13 cellular contexts compared by ENCODE assay signal in genomic region chr2:99487906-99488305, GRCh38. TPM values are rescaled to one million over a fixed set of nuclear protein-coding genes. Genes with fewer than 3 reads are reported as not detected.
DNase-seq lines count a peak whose midpoint lies in the region; ATAC-seq, FAIRE-seq and TF ChIP-seq lines count a peak whose summit lies in the region.
"Had no signal": no experiment of that assay in that cellular context is flagged by ENCODE, and none has a peak within 500 bp of the region (broad histone marks: within the 10 kb centered on the region; RNA-seq: fewer than 3 reads in every experiment).

No MANE protein-coding gene starts in this region.

- no peaks in the 10 kb centered on the region for H3K27me3 ChIP-seq in HUES6 (ENCODE audit: control insufficient read depth, insufficient read depth, low read length)
- H3K27me3 ChIP-seq in esophagus squamous epithelium = no peaks in the 10 kb centered on the region
- H3K27me3 ChIP-seq: transverse colon had no signal

- H3K36me3 ChIP-seq in HUES6 (ENCODE audit: control insufficient read depth, insufficient read depth, low read length) (no peaks in the 10 kb centered on the region), mesodermal cell (ENCODE audit: control insufficient read depth, insufficient read depth, low read length) (no peaks in the 10 kb centered on the region), esophagus squamous epithelium (no peaks in the 10 kb centered on the region)
- H3K36me3 ChIP-seq: transverse colon had no signal

- 70 to 71% methylated on average over 1 to 2 of the region's 4 CpGs for WGBS in mesodermal cell (ENCODE audit: insufficient coverage in 2 of 2), 2 experiments
- 36% methylated on average over 4 of the region's 4 CpGs; no CpG with 5 or more reads in 1 of the 2 donors for WGBS in esophagus squamous epithelium, 2 donors

- intact Hi-C loops in esophagus squamous epithelium (cut with DNase I) = loop anchor here (10.0 kb wide), 1 partner anchor 153 kb away; the partner anchor contains the start of genes EIF5B and TXNDC9

- FAIRE-seq in GM19239 (lab: Jason Lieb, UNC) = no peak
- FAIRE-seq: A204.1 had no signal

- no peaks in the 10 kb centered on the region for H3K27me3 Mint-ChIP-seq in T-helper 2 cell treated with Interferon-gamma antibody and Interleukin-4, amounts not matched to agents 5 μg/mL and 100 μg/mL, for 36 hours (ENCODE audit: low read depth)
- H3K27me3 Mint-ChIP-seq in activated naive CD8-positive, alpha-beta T cell treated with anti-CD3 and anti-CD28 coated beads, Interleukin-2, amount 50 U/mL, for 24 hours = no peaks in the 10 kb centered on the region

- peak overlapping the region; percentile 83; the same call in 1 of the 2 replicates for H3K4me3 ChIP-seq in HUES6 (ENCODE audit: low read depth, low read length)
- H3K4me3 ChIP-seq in mesodermal cell (ENCODE audit: extremely low read depth, insufficient read depth, low read length, poor library complexity, severe bottlenecking) = peak overlapping the region; percentile 65
- peak overlapping the region in 2 of 4 donors; percentile 78 to 89 for H3K4me3 ChIP-seq in esophagus squamous epithelium

- peak overlapping the region; percentile 93 for H3K4me3 Mint-ChIP-seq in T-helper 2 cell treated with Interferon-gamma antibody and Interleukin-4, amounts not matched to agents 5 μg/mL and 100 μg/mL, for 36 hours
- H3K4me3 Mint-ChIP-seq in activated naive CD8-positive, alpha-beta T cell treated with anti-CD3 and anti-CD28 coated beads, Interleukin-2, amount 50 U/mL, for 24 hours = peak overlapping the region; percentile 96

- H3K9me3 ChIP-seq in HUES6 (ENCODE audit: control insufficient read depth, insufficient read depth, low read depth, low read length) (no peaks in the 10 kb centered on the region), mesodermal cell (ENCODE audit: control insufficient read depth, low read length) (no peaks in the 10 kb centered on the region), esophagus squamous epithelium (no peaks in the 10 kb centered on the region)
- H3K9me3 ChIP-seq: transverse colon had no signal

- no peak overlapping the region for H3K27ac ChIP-seq in HUES6 (ENCODE audit: low read depth, low read length)
- H3K27ac ChIP-seq in mesodermal cell (ENCODE audit: low read depth, low read length, severe bottlenecking) = no peak overlapping the region
- peak overlapping the region in 1 of 4 donors; percentile 94 for H3K27ac ChIP-seq in esophagus squamous epithelium

- H3K36me3 Mint-ChIP-seq in T-helper 2 cell treated with Interferon-gamma antibody and Interleukin-4, amounts not matched to agents 5 μg/mL and 100 μg/mL, for 36 hours (ENCODE audit: low read depth) = peaks cover 7% of the 10 kb centered on the region
- H3K36me3 Mint-ChIP-seq in activated naive CD8-positive, alpha-beta T cell treated with anti-CD3 and anti-CD28 coated beads, Interleukin-2, amount 50 U/mL, for 24 hours (ENCODE audit: low read depth) = peaks cover 23% of the 10 kb centered on the region

- no peak overlapping the region for H3K9ac ChIP-seq in HUES6 (ENCODE audit: low read length)

- no peak overlapping the region for H3K27ac Mint-ChIP-seq in T-helper 2 cell treated with Interferon-gamma antibody and Interleukin-4, amounts not matched to agents 5 μg/mL and 100 μg/mL, for 36 hours
- no peak overlapping the region for H3K27ac Mint-ChIP-seq in activated naive CD8-positive, alpha-beta T cell treated with anti-CD3 and anti-CD28 coated beads, Interleukin-2, amount 50 U/mL, for 24 hours

- H3K4me1 ChIP-seq in HUES6 (ENCODE audit: control insufficient read depth, insufficient read depth, low read length) = peaks cover 23% of the 10 kb centered on the region
- H3K4me1 ChIP-seq in mesodermal cell (ENCODE audit: control insufficient read depth, insufficient read depth, low read length, poor library complexity, severe bottlenecking) = peaks cover 14% of the 10 kb centered on the region
- H3K4me1 ChIP-seq in esophagus squamous epithelium = peaks cover 23 to 57% (median 30%) of the 10 kb centered on the region in 3 donors

- no peak for ATAC-seq in activated naive CD8-positive, alpha-beta T cell treated with anti-CD3 and anti-CD28 coated beads, Interleukin-2, amount 50 U/mL, for 24 hours

- peaks cover 36% of the 10 kb centered on the region for H3K4me1 Mint-ChIP-seq in T-helper 2 cell treated with Interferon-gamma antibody and Interleukin-4, amounts not matched to agents 5 μg/mL and 100 μg/mL, for 36 hours (ENCODE audit: low read depth)
- peaks cover 72% of the 10 kb centered on the region for H3K4me1 Mint-ChIP-seq in activated naive CD8-positive, alpha-beta T cell treated with anti-CD3 and anti-CD28 coated beads, Interleukin-2, amount 50 U/mL, for 24 hours

- DNase-seq in T-helper 2 cell treated with Interferon-gamma antibody and Interleukin-4, amounts not matched to agents 5 μg/mL and 100 μg/mL, for 36 hours (ENCODE audit: low spot score) = no peak
- DNase-seq in T-helper 2 cell (no peak), GM19239 (ENCODE audit: insufficient read length, low spot score) (no peak), esophagus squamous epithelium (lab: John Stamatoyannopoulos, UW) (no peak), NCI-H2227 (lab: John Stamatoyannopoulos, UW; ENCODE audit: unreplicated experiment) (no peak)
- no peak for DNase-seq in activated naive CD8-positive, alpha-beta T cell treated with anti-CD3 and anti-CD28 coated beads, Interleukin-2, amount 50 U/mL, for 24 hours
- DNase-seq: NCI-H1105, NCI-H774 had no signal

- no peaks in the 10 kb centered on the region for H3K9me3 Mint-ChIP-seq in T-helper 2 cell treated with Interferon-gamma antibody and Interleukin-4, amounts not matched to agents 5 μg/mL and 100 μg/mL, for 36 hours
- no peaks in the 10 kb centered on the region for H3K9me3 Mint-ChIP-seq in activated naive CD8-positive, alpha-beta T cell treated with anti-CD3 and anti-CD28 coated beads, Interleukin-2, amount 50 U/mL, for 24 hours
- H3K9me3 Mint-ChIP-seq: nephron had no signal

- TF ChIP-seq CTCF in esophagus squamous epithelium (IDR thresholded peaks at IDR 0.05) = no peak

- no peak for TF ChIP-seq POLR2A in esophagus squamous epithelium (IDR thresholded peaks at IDR 0.05)

RNA-seq across cellular contexts. Expression of gene REV1, which starts 1.9 kb away (rescaled TPM):
- polyA plus RNA-seq in mesodermal cell (2013, experiment 1 of 2) = 22.9 TPM
- 28.1 TPM for polyA plus RNA-seq in mesodermal cell (2013, experiment 2 of 2)
- total RNA-seq in esophagus squamous epithelium = 10 to 100 TPM; 22.5 to 69.2 (median 39.8) TPM
